In genomic region chr9:34249274-34249673, GRCh38 we compare ENCODE assay signal across 29 cellular contexts.
DNase-seq lines count a peak whose midpoint lies in the region; ATAC-seq, FAIRE-seq and TF ChIP-seq lines count a peak whose summit lies in the region.
"Had no signal": no experiment of that assay in that cellular context is flagged by ENCODE, and none has a peak within 500 bp of the region (broad histone marks: within the 10 kb centered on the region; RNA-seq: fewer than 3 reads in every experiment).

No MANE protein-coding gene starts in this region.

- H3K27me3 ChIP-seq in bronchial epithelial cell (ENCODE audit: control insufficient read depth, insufficient read depth, low read length), result no peaks in the 10 kb centered on the region
- no peaks in the 10 kb centered on the region for H3K27me3 ChIP-seq in psoas muscle (ENCODE audit: insufficient read depth in 3 of 3, low read length in 2 of 3)
- H3K27me3 ChIP-seq: stomach, tibial nerve had no signal

- H3K9me3 ChIP-seq in T-helper 17 cell (ENCODE audit: control insufficient read depth, low read length, poor library complexity, severe bottlenecking), result no peaks in the 10 kb centered on the region
- H3K9me3 ChIP-seq in psoas muscle, result no peaks in the 10 kb centered on the region
- H3K9me3 ChIP-seq: stomach, tibial nerve had no signal

- H3K36me3 Mint-ChIP-seq in activated T-cell treated with anti-CD3 and anti-CD28 coated beads, Interleukin-2, amount 50 U/mL, for 24 hours (ENCODE audit: low read depth), result peaks cover 78% of the 10 kb centered on the region
- H3K36me3 Mint-ChIP-seq in T-helper 17 cell (ENCODE audit: low read depth), result peaks cover 2% of the 10 kb centered on the region

- H3K4me1 Mint-ChIP-seq in activated T-cell treated with anti-CD3 and anti-CD28 coated beads, Interleukin-2, amount 50 U/mL, for 24 hours (ENCODE audit: low read depth), result peaks cover 14% of the 10 kb centered on the region
- peaks cover 8% of the 10 kb centered on the region for H3K4me1 Mint-ChIP-seq in T-helper 17 cell
- H3K4me1 Mint-ChIP-seq: activated CD4-positive, alpha-beta memory T cell treated with anti-CD3 and anti-CD28 coated beads, Interleukin-2, amount 10 ng/mL, durations not matched to agents 7 days and 5 days had no signal

- H3K9me3 Mint-ChIP-seq in activated T-cell treated with anti-CD3 and anti-CD28 coated beads, Interleukin-2, amount 50 U/mL, for 24 hours, result no peaks in the 10 kb centered on the region
- H3K9me3 Mint-ChIP-seq: activated CD4-positive, alpha-beta memory T cell treated with anti-CD3 and anti-CD28 coated beads, Interleukin-2, amount 10 ng/mL, durations not matched to agents 7 days and 5 days; activated T-cell treated with anti-CD3 and anti-CD28 coated beads, Interleukin-2, amount 50 U/mL, for 4 hours; CD4-positive, alpha-beta memory T cell; central memory CD8-positive, alpha-beta T cell had no signal

- H3K36me3 ChIP-seq in bronchial epithelial cell (ENCODE audit: control insufficient read depth, insufficient read depth, low read length), result peaks cover 19% of the 10 kb centered on the region
- H3K36me3 ChIP-seq in psoas muscle (ENCODE audit: insufficient read depth in 1 of 2, low read depth in 1 of 2), result peaks cover 5 to 49% of the 10 kb centered on the region in 2 donors

- no peak for ATAC-seq in T-helper 17 cell
- no peak for ATAC-seq in psoas muscle
- no peak for ATAC-seq in HG03045 (IDR thresholded peaks at IDR 0.05; ENCODE audit: unreplicated experiment)
- ATAC-seq: activated T-cell treated with anti-CD3 and anti-CD28 coated beads, Interleukin-2, amount 50 U/mL, for 4 hours; GM12878; HepG2 had no signal

- no peaks in the 10 kb centered on the region for H3K27me3 Mint-ChIP-seq in activated T-cell treated with anti-CD3 and anti-CD28 coated beads, Interleukin-2, amount 50 U/mL, for 24 hours
- H3K27me3 Mint-ChIP-seq in T-helper 17 cell, result no peaks in the 10 kb centered on the region
- H3K27me3 Mint-ChIP-seq: activated CD4-positive, alpha-beta memory T cell treated with anti-CD3 and anti-CD28 coated beads, Interleukin-2, amount 10 ng/mL, durations not matched to agents 7 days and 5 days; CD4-positive, alpha-beta memory T cell; central memory CD8-positive, alpha-beta T cell had no signal

- H3K4me3 ChIP-seq in bronchial epithelial cell (ENCODE audit: low read depth, low read length) (no peak overlapping the region), psoas muscle (no peak overlapping the region)
- H3K4me3 ChIP-seq: GM12878, skin epidermis, stomach, tibial nerve had no signal

- DNase-seq in activated T-cell treated with anti-CD3 and anti-CD28 coated beads, Interleukin-2, amount 50 U/mL, for 24 hours, result no peak
- DNase-seq in activated T-cell treated with anti-CD3 and anti-CD28 coated beads for 4 hours (no peak), T-helper 17 cell (no peak), bronchial epithelial cell (ENCODE audit: low read depth) (peak; percentile 52), psoas muscle (no peak), NCI-H69 (lab: John Stamatoyannopoulos, UW) (no peak), NCI-H187 (lab: John Stamatoyannopoulos, UW) (no peak)
- DNase-seq: activated CD4-positive, alpha-beta memory T cell treated with anti-CD3 and anti-CD28 coated beads, Interleukin-2, amount 10 ng/mL, durations not matched to agents 7 days and 5 days; activated naive CD4-positive, alpha-beta T cell; activated T-cell treated with anti-CD3 and anti-CD28 coated beads, Interleukin-2, amount 50 U/mL, for 4 hours; AML-193; CD4-positive, alpha-beta memory T cell; dermis blood vessel endothelial cell; hypothalamus; mesendoderm; NCI-H1048; NCI-H187 treated with DMSO at 0.1 percent for 48 hours; NCI-H526 treated with DMSO at 0.1 percent for 48 hours; SIG-M5; stomach had no signal

- no peak overlapping the region for H3K4me3 Mint-ChIP-seq in activated T-cell treated with anti-CD3 and anti-CD28 coated beads, Interleukin-2, amount 50 U/mL, for 24 hours
- no peak overlapping the region for H3K4me3 Mint-ChIP-seq in T-helper 17 cell
- H3K4me3 Mint-ChIP-seq: activated CD4-positive, alpha-beta memory T cell treated with anti-CD3 and anti-CD28 coated beads, Interleukin-2, amount 10 ng/mL, durations not matched to agents 7 days and 5 days; activated T-cell treated with anti-CD3 and anti-CD28 coated beads, Interleukin-2, amount 50 U/mL, for 4 hours; CD4-positive, alpha-beta memory T cell; central memory CD8-positive, alpha-beta T cell had no signal

- peaks cover 52% of the 10 kb centered on the region for H3K4me1 ChIP-seq in psoas muscle

- WGBS in psoas muscle, 3 donors, result 91 to 92% (median 91%) methylated on average over 7 of the region's 7 CpGs

- TF ChIP-seq CTCF in bronchial epithelial cell (IDR thresholded peaks at IDR 0.05; ENCODE audit: insufficient read depth, low read length, severe bottlenecking), result no peak
- TF ChIP-seq CTCF in psoas muscle (IDR thresholded peaks at IDR 0.05), result no peak

- no peak for FAIRE-seq in bronchial epithelial cell (lab: Jason Lieb, UNC)
- FAIRE-seq: A204.1, astrocyte, endometrium, GM12878, HepG2 had no signal

- intact Hi-C loops in psoas muscle (cut with DNase I), result no loop called here

- H3K27ac Mint-ChIP-seq in activated T-cell treated with anti-CD3 and anti-CD28 coated beads, Interleukin-2, amount 50 U/mL, for 24 hours, result peak overlapping the region; percentile 67
- H3K27ac Mint-ChIP-seq in T-helper 17 cell, result peak overlapping the region; percentile 47
- H3K27ac Mint-ChIP-seq: activated CD4-positive, alpha-beta memory T cell treated with anti-CD3 and anti-CD28 coated beads, Interleukin-2, amount 10 ng/mL, durations not matched to agents 7 days and 5 days had no signal

- peak overlapping the region; percentile 66 for H3K27ac ChIP-seq in psoas muscle
- H3K27ac ChIP-seq: stomach had no signal
